In the genomic region with DNA sequence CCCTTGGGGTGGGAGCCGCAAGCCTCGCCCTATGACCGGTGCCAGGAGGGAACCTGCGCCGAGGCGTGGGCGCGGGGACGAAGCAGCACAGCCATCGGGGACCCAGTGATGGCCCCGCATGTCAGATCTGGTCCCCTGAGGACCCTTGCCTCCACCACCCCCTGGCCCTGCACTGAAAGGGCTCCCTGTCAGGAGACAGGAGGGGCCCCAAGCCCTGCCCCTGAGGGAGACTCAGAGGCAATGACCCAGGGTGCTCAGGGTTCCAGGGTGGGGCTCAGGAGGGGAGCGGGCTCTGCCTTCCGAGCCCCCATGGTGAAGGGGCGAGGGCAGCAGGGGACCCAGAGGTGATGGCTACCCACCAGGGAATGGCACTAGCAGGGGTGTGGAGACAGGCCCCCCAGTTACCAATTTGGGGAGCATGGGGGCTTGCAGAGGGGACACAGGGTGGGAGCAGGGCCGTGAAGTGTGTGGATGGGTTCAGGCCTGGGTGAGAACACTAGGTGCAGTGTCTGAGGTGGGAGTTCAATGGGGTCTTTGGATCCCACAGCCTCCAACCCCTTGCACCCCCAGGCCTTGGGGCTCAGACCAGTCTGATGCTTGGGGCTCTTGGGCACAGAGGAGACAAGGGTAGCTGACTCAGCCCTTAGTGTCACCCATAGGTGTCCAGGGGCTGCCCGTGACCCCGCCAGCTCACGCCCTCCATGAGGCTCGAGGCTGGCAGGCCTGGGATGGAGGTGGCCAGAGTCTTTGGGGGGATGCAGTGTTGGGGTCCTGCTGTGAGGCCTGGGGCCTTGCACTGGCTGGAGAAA, we compare ENCODE assay signal across 8 cellular contexts. TPM values are rescaled to one million over a fixed set of nuclear protein-coding genes. Genes with fewer than 3 reads are reported as not detected.
A peak's percentile ranks its signal among the peaks of the same experiment; 100 is the strongest.
DNase-seq lines count a peak whose midpoint lies in the region; ATAC-seq and TF ChIP-seq lines count a peak whose summit lies in the region.

No MANE protein-coding gene starts in this region.

- TF ChIP-seq CTCF in Caco-2 (IDR thresholded peaks at IDR 0.05; ENCODE audit: insufficient read depth in 1 of 2, low read depth in 1 of 2, low read length in 1 of 2, severe bottlenecking in 1 of 2, unreplicated experiment in 1 of 2) (peak in 1 of 2 experiments; percentile 0), PC-3 (conservative IDR thresholded peaks at IDR 0.05; ENCODE audit: low read depth, low read length) (no peak), esophagus muscularis mucosa (IDR thresholded peaks at IDR 0.05) (no peak)

- no peaks in the 10 kb centered on the region for H3K4me1 Mint-ChIP-seq in Caco-2 (ENCODE audit: low read depth, unreplicated experiment)

- no peaks in the 10 kb centered on the region for H3F3A ChIP-seq in PC-3 (ENCODE audit: low read length, unreplicated experiment)

- BruUV-seq in Caco-2 (replicated peaks; lab: Mats Ljungman, UMichigan) (no TSS peak), PC-3 (replicated peaks; lab: Mats Ljungman, UMichigan) (TSS peak; percentile 33)

- H3K4me3 ChIP-seq in Caco-2 (ENCODE audit: low read depth, low read length), result peak overlapping the region; percentile 66
- peak overlapping the region; percentile 62 for H3K4me3 ChIP-seq in PC-3 (ENCODE audit: low read length)
- peak overlapping the region; percentile 74 to 93 (median 90) for H3K4me3 ChIP-seq in esophagus muscularis mucosa

- H3K9me3 ChIP-seq in Caco-2 (no peaks in the 10 kb centered on the region), PC-3 (ENCODE audit: low read length) (no peaks in the 10 kb centered on the region), esophagus muscularis mucosa (no peaks in the 10 kb centered on the region)

- H3K27me3 Mint-ChIP-seq in Caco-2 (ENCODE audit: insufficient read depth, unreplicated experiment), result no peaks in the 10 kb centered on the region

- 98% methylated on average over 7 of the region's 19 CpGs for WGBS in esophagus muscularis mucosa

- no peak for TF ChIP-seq EP300 in esophagus muscularis mucosa (IDR thresholded peaks at IDR 0.05)

- H3K9ac ChIP-seq in PC-3 (ENCODE audit: low read length), result peak overlapping the region; percentile 32; the same call in 1 of the 2 replicates

- H3K36me3 ChIP-seq in Caco-2 (ENCODE audit: control insufficient read depth, insufficient read depth, low read length) (peaks cover 1% of the 10 kb centered on the region), PC-3 (ENCODE audit: low read depth, low read length) (no peaks in the 10 kb centered on the region), esophagus muscularis mucosa (peaks cover 8 to 12% (median 11%) of the 10 kb centered on the region in 4 donors)

- CTCF ChIA-PET in Caco-2 (lab: Charles Lee), result no interaction called here
- CTCF ChIA-PET in PC-3 (lab: Charles Lee), result no interaction called here

- peak; percentile 5 to 34 for DNase-seq in Caco-2
- DNase-seq in PC-3, result no peak
- no peak for DNase-seq in esophagus muscularis mucosa (ENCODE audit: extremely low spot score)
- DNase-seq in posterior vena cava (ENCODE audit: low spot score), result peak; percentile 80
- DNase-seq in NCI-H2029 treated with DMSO at 0.1 percent for 48 hours (lab: John Stamatoyannopoulos, UW), result no peak
- DNase-seq in GM19238 (ENCODE audit: insufficient read length, low spot score), result no peak
- no peak for DNase-seq in NCI-H1930 (lab: John Stamatoyannopoulos, UW)

- H3K9me2 ChIP-seq in PC-3 (replicated peaks; ENCODE audit: low read length), result no peaks in the 10 kb centered on the region

- H4K20me1 ChIP-seq in PC-3 (ENCODE audit: low read length), result peaks cover 4% of the 10 kb centered on the region; the same call in 1 of the 2 replicates

- peak overlapping the region; percentile 88 for H3K4me3 Mint-ChIP-seq in Caco-2 (ENCODE audit: unreplicated experiment)

- H3K27ac Mint-ChIP-seq in Caco-2 (ENCODE audit: unreplicated experiment), result peak overlapping the region; percentile 88

- TF ChIP-seq POLR2A in esophagus muscularis mucosa (IDR thresholded peaks at IDR 0.05; ENCODE audit: low read depth), result no peak

- H3K27ac ChIP-seq in PC-3 (ENCODE audit: low read length), result no peak overlapping the region
- no peak overlapping the region for H3K27ac ChIP-seq in esophagus muscularis mucosa (replicated peaks in 1 of 4)

- intact Hi-C loops in Caco-2 (cut with micrococcal nuclease; ENCODE audit: unreplicated experiment), result loop anchor here (2.0 kb wide), 1 partner anchor 31 kb away; the partner anchor contains the start of gene RNH1
- intact Hi-C loops in PC-3 (cut with micrococcal nuclease), result loop anchor here (2.0 kb wide), 2 partner anchors 31 to 39 kb away; partner anchors contain the start of genes PHRF1 and RNH1
- intact Hi-C loops in esophagus muscularis mucosa (cut with DNase I), result no loop called here
- intact Hi-C loops in posterior vena cava (cut with DNase I), result no loop called here

- POLR2A ChIA-PET in Caco-2 (lab: Charles Lee) (no interaction called here), PC-3 (lab: Charles Lee; ENCODE audit: unreplicated experiment) (no interaction called here)

- H3K4me1 ChIP-seq in Caco-2, result peaks cover 9% of the 10 kb centered on the region; the same call in 1 of the 2 replicates
- peaks cover 17% of the 10 kb centered on the region for H3K4me1 ChIP-seq in PC-3 (ENCODE audit: insufficient read depth, low read length)
- H3K4me1 ChIP-seq in esophagus muscularis mucosa, result peaks cover 29 to 45% (median 41%) of the 10 kb centered on the region in 4 donors

- ATAC-seq in PC-3, result no peak
- ATAC-seq in GM19452 (IDR thresholded peaks at IDR 0.05; ENCODE audit: unreplicated experiment), result no peak

- H3K27me3 ChIP-seq in Caco-2 (replicated peaks; ENCODE audit: control insufficient read depth, insufficient read depth, low read length) (no peaks in the 10 kb centered on the region), PC-3 (ENCODE audit: low read length) (no peaks in the 10 kb centered on the region), esophagus muscularis mucosa (peaks cover 0 to 36% (median 9%) of the 10 kb centered on the region in 4 donors)

- H2AFZ ChIP-seq in PC-3 (ENCODE audit: low read length), result peak overlapping the region; percentile 95

- H3K79me2 ChIP-seq in PC-3 (ENCODE audit: low read length), result peaks cover 16% of the 10 kb centered on the region

- H3K4me2 ChIP-seq in PC-3 (ENCODE audit: low read length), result peak overlapping the region; percentile 89

- peaks cover 35% of the 10 kb centered on the region for H3K36me3 Mint-ChIP-seq in Caco-2 (ENCODE audit: insufficient read depth, unreplicated experiment)

- no peaks in the 10 kb centered on the region for H3K9me3 Mint-ChIP-seq in Caco-2 (ENCODE audit: unreplicated experiment)

RNA-seq across cellular contexts. Expression of gene LRRC56, which starts 0.5 kb away (rescaled TPM):
- total RNA-seq in Caco-2 (2022) (4.3 and 4.4 TPM in 2 replicates), PC-3 (2014; rRNA removed) (1.0 and 1.5 TPM in 2 replicates), esophagus muscularis mucosa (under 1 TPM in 2 of 4 donors, not detected in 2; 0.19 to 0.33 TPM), posterior vena cava (under 1 TPM; 0.43 to 0.56 TPM)

RNA-seq across cellular contexts. Expression of gene HRAS, which starts 2.5 kb away (rescaled TPM):
- total RNA-seq in Caco-2 (2022) (60.2 and 69.0 TPM in 2 replicates), PC-3 (2014; rRNA removed) (128 and 167 TPM in 2 replicates), esophagus muscularis mucosa (10 to 100 TPM; 45.7 to 85.2 (median 61.7) TPM), posterior vena cava (10 to 100 TPM; 37.2 to 48.5 TPM)

RNA-seq across cellular contexts. Expression of gene LMNTD2, which starts 22.7 kb away (rescaled TPM):
- total RNA-seq in Caco-2 (2022) (11.9 and 13.8 TPM in 2 replicates), PC-3 (2014; rRNA removed) (1.4 and 2.4 TPM in 2 replicates), esophagus muscularis mucosa (1 to 10 TPM in 3 of 4 donors, under 1 TPM in 1; 0.52 to 3.1 (median 1.7) TPM), posterior vena cava (under 1 TPM; 0.43 to 0.56 TPM)

RNA-seq across cellular contexts. Expression of gene RASSF7, which starts 22.9 kb away (rescaled TPM):
- total RNA-seq in Caco-2 (2022), result 61.1 and 65.5 TPM in 2 replicates
- total RNA-seq in PC-3 (2014; rRNA removed), result 58.6 and 79.7 TPM in 2 replicates
- total RNA-seq in esophagus muscularis mucosa, result 10 to 100 TPM in 3 of 4 donors, 1 to 10 TPM in 1; 2.9 to 24.4 (median 13.7) TPM
- 1 to 10 TPM; 2.1 to 2.6 TPM for total RNA-seq in posterior vena cava

RNA-seq across cellular contexts. Expression of gene RNH1, which starts 30.8 kb away (rescaled TPM):
- total RNA-seq in Caco-2 (2022) (134 and 136 TPM in 2 replicates), PC-3 (2014; rRNA removed) (258 and 300 TPM in 2 replicates), esophagus muscularis mucosa (100 to 1,000 TPM; 280 to 367 (median 334) TPM), posterior vena cava (100 to 1,000 TPM; 197 to 209 TPM)

Comparison
In these comparisons a context has a peak if more than half of its experiments do, and no peak if none do; other contexts are left out.
1. DNase-seq: peak in Caco-2 (2 of 2) and posterior vena cava (single experiment); none in PC-3 (single experiment), esophagus muscularis mucosa (single experiment), NCI-H2029 treated with DMSO at 0.1 percent for 48 hours (single experiment), GM19238 (single experiment) and NCI-H1930 (0 of 2).
2. intact Hi-C loops: an anchor here in Caco-2 (2.0 kb wide) and PC-3 (2.0 kb wide); none called in esophagus muscularis mucosa and posterior vena cava.
3. Peak in every context shown above with its lines, with median percentiles within 50 percentile points of each other: H3K4me3 ChIP-seq.